ENCODE assay signal across 12 cellular contexts in genomic region chr2:161243312-161243711, GRCh38.
DNase-seq lines count a peak whose midpoint lies in the region; ATAC-seq and TF ChIP-seq lines count a peak whose summit lies in the region.
"Had no signal": no experiment of that assay in that cellular context is flagged by ENCODE, and none has a peak within 500 bp of the region (broad histone marks: within the 10 kb centered on the region; RNA-seq: fewer than 3 reads in every experiment).

No MANE protein-coding gene starts in this region.

- H3K4me1 ChIP-seq in ascending aorta = no peaks in the 10 kb centered on the region

- H3K4me3 Mint-ChIP-seq in central memory CD8-positive, alpha-beta T cell = peak overlapping the region; percentile 83

- H3K9me3 ChIP-seq in ascending aorta = no peaks in the 10 kb centered on the region

- H3K27me3 Mint-ChIP-seq in central memory CD8-positive, alpha-beta T cell = no peaks in the 10 kb centered on the region

- H3K27ac Mint-ChIP-seq in central memory CD8-positive, alpha-beta T cell (ENCODE audit: low read depth) = peak overlapping the region; percentile 95

- H3K27me3 ChIP-seq in GM06990 (replicated peaks; ENCODE audit: control insufficient read depth, insufficient read depth, low read length) (no peaks in the 10 kb centered on the region), ascending aorta (no peaks in the 10 kb centered on the region)

- DNase-seq in GM06990 (ENCODE audit: extremely low read depth, insufficient read length) = peak; percentile 48
- DNase-seq in central memory CD8-positive, alpha-beta T cell (ENCODE audit: low spot score in 2 of 2) = no peak
- DNase-seq in Ammon's horn (ENCODE audit: low spot score) = no peak
- no peak for DNase-seq in ascending aorta (ENCODE audit: low spot score in 2 of 2)
- no peak for DNase-seq in NCI-H128 (lab: John Stamatoyannopoulos, UW; ENCODE audit: unreplicated experiment)
- DNase-seq in NCI-H2227 (lab: John Stamatoyannopoulos, UW; ENCODE audit: unreplicated experiment) = no peak
- DNase-seq: activated CD4-positive, CD25-positive, alpha-beta regulatory T cell; DMS 273 treated with DMSO at 0.1 percent for 48 hours; effector memory CD8-positive, alpha-beta T cell; IMR-90 had no signal

- H3K9me3 Mint-ChIP-seq in central memory CD8-positive, alpha-beta T cell = no peaks in the 10 kb centered on the region
- H3K9me3 Mint-ChIP-seq: effector memory CD8-positive, alpha-beta T cell had no signal

- intact Hi-C loops in ascending aorta (cut with DNase I) = no loop called here

- H3K4me3 ChIP-seq in GM06990 (replicated peaks; ENCODE audit: low read depth, low read length) = peak overlapping the region; percentile 65; the same call in 1 of the 2 replicates
- no peak overlapping the region for H3K4me3 ChIP-seq in ascending aorta

- H3K4me1 Mint-ChIP-seq in central memory CD8-positive, alpha-beta T cell = peaks cover 54% of the 10 kb centered on the region

- TF ChIP-seq CTCF in GM06990 (IDR thresholded peaks at IDR 0.05; ENCODE audit: insufficient read depth, low read length, poor library complexity, severe bottlenecking) (no peak), ascending aorta (IDR thresholded peaks at IDR 0.05) (no peak)

- ATAC-seq in GM19395 (IDR thresholded peaks at IDR 0.05; ENCODE audit: unreplicated experiment) (peak; percentile 39), HG03342 (IDR thresholded peaks at IDR 0.05; ENCODE audit: unreplicated experiment) (peak; percentile 30)
- no peak for ATAC-seq in central memory CD8-positive, alpha-beta T cell (replicated peaks; ENCODE audit: extremely low read depth, poor library complexity, severe bottlenecking)
- ATAC-seq: effector memory CD8-positive, alpha-beta T cell had no signal

- peaks cover 7% of the 10 kb centered on the region for H3K36me3 Mint-ChIP-seq in central memory CD8-positive, alpha-beta T cell (ENCODE audit: insufficient read depth)

- no peaks in the 10 kb centered on the region for H3K36me3 ChIP-seq in GM06990 (ENCODE audit: control insufficient read depth, insufficient read depth, low read length)
- no peaks in the 10 kb centered on the region for H3K36me3 ChIP-seq in ascending aorta

- no peak overlapping the region for H3K27ac ChIP-seq in ascending aorta
